ENCODE assay signal across 10 cellular contexts in genomic region chrX:83916525-83916924, GRCh38. TPM values are rescaled to one million over a fixed set of nuclear protein-coding genes. Genes with fewer than 3 reads are reported as not detected.
DNase-seq lines count a peak whose midpoint lies in the region; ATAC-seq, FAIRE-seq and TF ChIP-seq lines count a peak whose summit lies in the region.
"Had no signal": no experiment of that assay in that cellular context is flagged by ENCODE, and none has a peak within 500 bp of the region (broad histone marks: within the 10 kb centered on the region; RNA-seq: fewer than 3 reads in every experiment).

No MANE protein-coding gene starts in this region.

- TF ChIP-seq CTCF in HFFc6 (IDR thresholded peaks at IDR 0.05) (peak; percentile 76), kidney (IDR thresholded peaks at IDR 0.05; ENCODE audit: borderline replicate concordance, extremely low read depth, insufficient read depth) (no peak)

- H3K9me3 ChIP-seq in MG63, result no peaks in the 10 kb centered on the region
- H3K9me3 ChIP-seq in kidney (ENCODE audit: control insufficient read depth in 1 of 2, low read length in 2 of 2), result no peaks in the 10 kb centered on the region

- no peak overlapping the region for H3K27ac ChIP-seq in kidney (ENCODE audit: low read depth in 2 of 2, low read length in 2 of 2)

- no peaks in the 10 kb centered on the region for H3K4me1 Mint-ChIP-seq in HFFc6 (ENCODE audit: low read depth)

- no peak for FAIRE-seq in kidney (lab: Jason Lieb, UNC)
- FAIRE-seq: TTC549 had no signal

- H3K27ac Mint-ChIP-seq in HFFc6, result no peak overlapping the region

- no peak overlapping the region for H3K4me3 Mint-ChIP-seq in HFFc6

- no peaks in the 10 kb centered on the region for H3K27me3 ChIP-seq in MG63

- H3K4me1 ChIP-seq in kidney (ENCODE audit: control insufficient read depth in 1 of 2, insufficient read depth in 1 of 2, low read depth in 1 of 2, low read length in 2 of 2), result no peaks in the 10 kb centered on the region

- no peak overlapping the region for H3K9ac ChIP-seq in kidney (ENCODE audit: low read length in 2 of 2)

- intact Hi-C loops in kidney (cut with DNase I), result no loop called here

- H3K36me3 Mint-ChIP-seq in HFFc6 (ENCODE audit: low read depth), result no peaks in the 10 kb centered on the region

- DNase-seq in ELR (ENCODE audit: low read depth) (peak; percentile 11), HFFc6 (peak; percentile 6), SKM-1 treated with dmso at 0.1 percent for 144 hours (lab: John Stamatoyannopoulos, UW; ENCODE audit: unreplicated experiment) (peak; percentile 5), left kidney (ENCODE audit: low read depth, low spot score) (peak; percentile 27), MG63 (no peak), kidney (no peak)
- DNase-seq in activated CD4-positive, CD25-positive, alpha-beta regulatory T cell (lab: John Stamatoyannopoulos, UW), result no peak

- H3K4me3 ChIP-seq in MG63 (no peak overlapping the region), kidney (ENCODE audit: low read length in 2 of 2) (no peak overlapping the region)

- no peaks in the 10 kb centered on the region for H3K9me3 Mint-ChIP-seq in HFFc6

- no peaks in the 10 kb centered on the region for H3K36me3 ChIP-seq in MG63
- no peaks in the 10 kb centered on the region for H3K36me3 ChIP-seq in kidney (ENCODE audit: control insufficient read depth in 1 of 2, insufficient read depth in 2 of 2, low read length in 2 of 2)

- ATAC-seq in GM19467 (IDR thresholded peaks at IDR 0.05; ENCODE audit: unreplicated experiment), result no peak

- H3K27me3 Mint-ChIP-seq in HFFc6 (ENCODE audit: insufficient read depth), result no peaks in the 10 kb centered on the region; the same call in 1 of the 2 replicates

RNA-seq across cellular contexts. Expression of gene CYLC1, which starts 55.6 kb away (rescaled TPM):
- total RNA-seq in HFFc6 (2021; fragmentation: NEBNext Ultra II Directional; extraction: Animal tissue kit (Norgen Biotek cat#: 25700)), result not detected
- total RNA-seq in MG63 (2014; rRNA removed; shearing (Covaris generic); ENCODE audit: low replicate concordance), result not detected in 2 replicates
- not detected for total RNA-seq in kidney
- polyA plus RNA-seq in kidney (ENCODE audit: insufficient read depth, low read depth, low replicate concordance), result not detected
- total RNA-seq: renal cortical epithelial cell had no signal

Comparison
In these comparisons a context has a peak if more than half of its experiments do, and no peak if none do; other contexts are left out.
1. DNase-seq: peak in ELR (single experiment), HFFc6 (single experiment), SKM-1 treated with dmso at 0.1 percent for 144 hours (single experiment) and left kidney (single experiment); none in activated CD4-positive, CD25-positive, alpha-beta regulatory T cell (0 of 4), MG63 (single experiment) and kidney (single experiment).